20 cellular contexts compared by ENCODE assay signal in the genomic region with DNA sequence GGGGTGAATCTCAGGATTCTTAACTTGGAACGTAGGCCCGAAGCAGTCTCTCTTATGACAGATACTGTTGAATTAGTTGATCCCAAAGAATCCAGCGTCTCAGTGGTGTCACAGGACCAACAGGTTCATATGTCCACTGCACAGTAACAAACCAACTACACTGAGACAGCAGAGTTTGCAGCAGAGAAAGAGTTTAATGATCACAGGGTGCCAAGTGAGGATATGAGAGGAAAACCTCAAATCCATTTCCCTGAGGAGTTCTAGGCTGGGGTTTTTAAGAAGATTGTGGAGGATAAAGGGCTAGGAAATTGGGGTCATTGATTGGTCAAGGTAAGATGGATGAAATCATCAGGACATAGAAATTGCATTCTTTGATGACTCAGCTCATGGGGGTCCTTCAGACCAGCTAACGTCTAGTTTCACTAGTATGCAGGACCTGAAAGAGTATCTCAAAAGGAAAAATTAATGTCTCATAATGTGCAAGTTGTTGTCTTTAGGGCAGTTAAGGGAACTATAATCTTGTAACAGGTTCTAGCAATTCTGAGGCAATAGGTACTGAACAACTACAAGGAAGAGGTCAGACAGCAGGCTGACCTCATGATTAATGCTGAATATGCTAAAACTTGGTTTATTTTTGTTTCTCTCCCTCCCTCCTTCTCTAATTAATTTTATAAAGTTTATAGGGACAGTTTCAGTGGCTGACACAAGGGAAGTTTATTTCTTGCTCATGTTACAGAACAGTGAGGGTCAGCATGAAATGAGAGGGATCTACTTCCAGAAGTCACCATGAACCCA.
DNase-seq lines count a peak whose midpoint lies in the region; ATAC-seq, FAIRE-seq and TF ChIP-seq lines count a peak whose summit lies in the region.
"Had no signal": no experiment of that assay in that cellular context is flagged by ENCODE, and none has a peak within 500 bp of the region (broad histone marks: within the 10 kb centered on the region; RNA-seq: fewer than 3 reads in every experiment).

No MANE protein-coding gene starts in this region.

- H3K4me3 Mint-ChIP-seq in natural killer cell treated with Interleukin-12 subunit alpha and Interleukin-12 subunit beta and Interleukin-15 and Interleukin-18, amount 100 ng/mL, for 72 hours, result no peak overlapping the region
- H3K4me3 Mint-ChIP-seq: B cell; CD8-positive, alpha-beta T cell; HFFc6; IgD-negative memory B cell had no signal

- H3K79me2 ChIP-seq in HepG2 (ENCODE audit: insufficient read depth, low read length) (no peaks in the 10 kb centered on the region), K562 (ENCODE audit: control insufficient read depth, insufficient read depth, low read length) (no peaks in the 10 kb centered on the region), parathyroid adenoma (no peaks in the 10 kb centered on the region)

- peaks cover 19% of the 10 kb centered on the region for H3K9me3 ChIP-seq in HepG2 (ENCODE audit: low read length)
- H3K9me3 ChIP-seq in right lobe of liver, result no peaks in the 10 kb centered on the region
- H3K9me3 ChIP-seq in K562 (replicated peaks; ENCODE audit: control insufficient read depth, insufficient read depth, low read depth, low read length), result peaks cover 11% of the 10 kb centered on the region
- H3K9me3 ChIP-seq in parathyroid adenoma (ENCODE audit: control insufficient read depth, low read length), result no peaks in the 10 kb centered on the region
- H3K9me3 ChIP-seq in tibial artery, result peaks cover 0 to 4% (median 0%) of the 10 kb centered on the region in 3 donors
- H3K9me3 ChIP-seq: HAP-1 had no signal

- CTCF ChIA-PET in HepG2 (lab: Yijun Ruan, JAX; ENCODE audit: low intra/inter-chr PET ratio, low total read pairs), result no interaction called here
- CTCF ChIA-PET in K562 (lab: Yijun Ruan, JAX; ENCODE audit: low intra/inter-chr PET ratio), result no interaction called here

- no peaks in the 10 kb centered on the region for H3K9me1 ChIP-seq in K562 (ENCODE audit: control insufficient read depth, insufficient read depth, low read length)

- H4K20me1 ChIP-seq in HepG2 (ENCODE audit: insufficient read depth, low read length) (no peaks in the 10 kb centered on the region), K562 (replicated peaks; ENCODE audit: control insufficient read depth, insufficient read depth, low read length) (no peaks in the 10 kb centered on the region)
- H4K20me1 ChIP-seq: BLaER1 treated with 17β-estradiol and CSF1 and Interleukin-3, amounts not matched to agents 10 nM and 100 nM had no signal

- H2AFZ ChIP-seq in HepG2 (ENCODE audit: low read length) (no peak overlapping the region), K562 (ENCODE audit: low read depth, low read length) (peak overlapping the region; percentile 80), parathyroid adenoma (peak overlapping the region; percentile 9)

- TF ChIP-seq EP300 in HepG2 (IDR thresholded peaks at IDR 0.05; ENCODE audit: low read depth in 2 of 2, low read length in 2 of 2), result no peak
- TF ChIP-seq EP300 in HepG2 (CRISPR knock-in tag; IDR thresholded peaks at IDR 0.05; ENCODE audit: borderline replicate concordance), result no peak
- no peak for TF ChIP-seq EP300 in K562 (IDR thresholded peaks at IDR 0.05; ENCODE audit: low read length)

- H3K27me3 Mint-ChIP-seq in natural killer cell treated with Interleukin-12 subunit alpha and Interleukin-12 subunit beta and Interleukin-15 and Interleukin-18, amount 100 ng/mL, for 72 hours, result peaks cover 0 to 8% of the 10 kb centered on the region in 2 donors
- H3K27me3 Mint-ChIP-seq: IgD-negative memory B cell had no signal

- TF ChIP-seq POLR2A in HepG2 (IDR thresholded peaks at IDR 0.05; ENCODE audit: insufficient read depth in 1 of 2, low read depth in 2 of 2, low read length in 2 of 2) (no peak), right lobe of liver (IDR thresholded peaks at IDR 0.05) (no peak), K562 (conservative IDR thresholded peaks at IDR 0.05) (no peak)

- H3K4me1 Mint-ChIP-seq in natural killer cell treated with Interleukin-12 subunit alpha and Interleukin-12 subunit beta and Interleukin-15 and Interleukin-18, amount 100 ng/mL, for 72 hours (ENCODE audit: low read depth in 2 of 2), result no peaks in the 10 kb centered on the region
- H3K4me1 Mint-ChIP-seq: B cell, IgD-negative memory B cell had no signal

- no peak for DNase-seq in HepG2 (ENCODE audit: low spot score)
- DNase-seq in right lobe of liver, result no peak
- DNase-seq in K562 (ENCODE audit: extremely low read depth in 1 of 4, low spot score in 3 of 4), result no peak
- DNase-seq in amygdala (lab: John Stamatoyannopoulos, UW), result no peak
- DNase-seq in natural killer cell treated with Interleukin-12 subunit alpha and Interleukin-12 subunit beta and Interleukin-15 and Interleukin-18, amount 100 ng/mL, for 72 hours (ENCODE audit: low spot score), result no peak
- no peak for DNase-seq in tibial artery
- DNase-seq: CD8-positive, alpha-beta T cell; DMS 273 treated with DMSO at 0.1 percent for 48 hours; HFFc6; KG1 had no signal

- in situ Hi-C loops in HepG2 (cut with HindIII; ENCODE audit: extremely low pct_ligation_motif_present, low pct_unique_long_range_greater_than_20kb), result no loop called here
- in situ Hi-C loops in K562 (cut with MboI), result no loop called here

- TF ChIP-seq CTCF in HepG2 (CRISPR knock-in tag; IDR thresholded peaks at IDR 0.05) (no peak), right lobe of liver (IDR thresholded peaks at IDR 0.05) (no peak), K562 (IDR thresholded peaks at IDR 0.05 in 2 of 3, conservative IDR thresholded peaks at IDR 0.05 in 1 of 3; ENCODE audit: insufficient read depth in 2 of 3, low read depth in 1 of 3, low read length in 3 of 3) (no peak), parathyroid adenoma (IDR thresholded peaks at IDR 0.05) (no peak), tibial artery (IDR thresholded peaks at IDR 0.05) (no peak)

- BruUV-seq in HepG2 (replicated peaks; lab: Mats Ljungman, UMichigan), result no TSS peak
- no TSS peak for BruUV-seq in K562 (replicated peaks; lab: Mats Ljungman, UMichigan)

- H3K4me2 ChIP-seq in HepG2 (ENCODE audit: low read depth, low read length), result no peak overlapping the region
- peak overlapping the region; percentile 63 for H3K4me2 ChIP-seq in K562 (ENCODE audit: insufficient read depth, low read length)
- no peak overlapping the region for H3K4me2 ChIP-seq in parathyroid adenoma (ENCODE audit: low read length)
- H3K4me2 ChIP-seq: BLaER1 treated with 17β-estradiol and CSF1 and Interleukin-3, amounts not matched to agents 10 nM and 100 nM had no signal

- 3% methylated on average over 4 of the region's 4 CpGs for WGBS in HepG2 (ENCODE audit: low lambda C conversion rate)
- 56% methylated on average over 3 of the region's 4 CpGs for WGBS in right lobe of liver (ENCODE audit: insufficient coverage, low coverage, low lambda C conversion rate, missing lambda C conversion rate)
- 48% methylated on average over 4 of the region's 4 CpGs for WGBS in K562 (ENCODE audit: insufficient coverage, low coverage, missing lambda C conversion rate)

- no peak overlapping the region for H3K4me3 ChIP-seq in HepG2 (replicated peaks in 1 of 3; ENCODE audit: insufficient read depth in 1 of 3, low read depth in 2 of 3, low read length in 3 of 3)
- H3K4me3 ChIP-seq in right lobe of liver, result no peak overlapping the region
- no peak overlapping the region for H3K4me3 ChIP-seq in K562
- H3K4me3 ChIP-seq in parathyroid adenoma (ENCODE audit: low read depth, low read length), result no peak overlapping the region
- H3K4me3 ChIP-seq in tibial artery, result no peak overlapping the region
- H3K4me3 ChIP-seq: BLaER1 treated with 17β-estradiol and CSF1 and Interleukin-3, amounts not matched to agents 10 nM and 100 nM; HAP-1 had no signal

- H3K9ac ChIP-seq in HepG2 (ENCODE audit: insufficient read depth, low read depth, low read length) (no peak overlapping the region), K562 (ENCODE audit: insufficient read depth in 1 of 2, low read depth in 2 of 2, low read length in 2 of 2) (peak overlapping the region in 1 of 2 experiments; percentile 48; a peak in 3 of 4 replicates), parathyroid adenoma (no peak overlapping the region)
- H3K9ac ChIP-seq: BLaER1 treated with 17β-estradiol and CSF1 and Interleukin-3, amounts not matched to agents 10 nM and 100 nM had no signal

- H3K27ac ChIP-seq in HepG2 (ENCODE audit: extremely low read length, insufficient read depth, low read length) (no peak overlapping the region), right lobe of liver (no peak overlapping the region), K562 (ENCODE audit: extremely low read depth, low read depth, low read length) (peak overlapping the region; percentile 83), parathyroid adenoma (no peak overlapping the region), tibial artery (no peak overlapping the region)
- H3K27ac ChIP-seq: 22Rv1; BLaER1 treated with 17β-estradiol and CSF1 and Interleukin-3, amounts not matched to agents 10 nM and 100 nM had no signal

- ATAC-seq in HepG2 (no peak), right lobe of liver (no peak), K562 (peak; percentile 7; the same call in 2 of the 3 replicates)
- no peak for ATAC-seq in natural killer cell treated with Interleukin-12 subunit alpha and Interleukin-12 subunit beta and Interleukin-15 and Interleukin-18, amount 100 ng/mL, for 72 hours
- ATAC-seq: CD8-positive, alpha-beta T cell had no signal

- H3K4me1 ChIP-seq in HepG2 (ENCODE audit: insufficient read depth, low read length) (no peaks in the 10 kb centered on the region), right lobe of liver (no peaks in the 10 kb centered on the region), K562 (replicated peaks in 1 of 2; ENCODE audit: control insufficient read depth in 2 of 2, insufficient read depth in 2 of 2, low read length in 2 of 2) (peaks cover 0 to 34% of the 10 kb centered on the region in 2 experiments; a peak in 3 of 5 replicates), parathyroid adenoma (peaks cover 9% of the 10 kb centered on the region), tibial artery (no peaks in the 10 kb centered on the region)
- H3K4me1 ChIP-seq: HAP-1 had no signal

- TF ChIP-seq RAD21 in HepG2 (CRISPR knock-in tag; IDR thresholded peaks at IDR 0.05) (no peak), K562 (CRISPR knock-in tag; conservative IDR thresholded peaks at IDR 0.05 in 1 of 2, IDR thresholded peaks at IDR 0.05 in 1 of 2) (no peak)

- H3K27me3 ChIP-seq in HepG2 (ENCODE audit: control insufficient read depth in 1 of 2, insufficient read depth in 2 of 2, low read length in 2 of 2) (peaks cover 3 to 5% of the 10 kb centered on the region in 2 experiments; a peak in 2 of 5 replicates), right lobe of liver (no peaks in the 10 kb centered on the region), K562 (ENCODE audit: control insufficient read depth in 2 of 2, insufficient read depth in 2 of 2, low read length in 2 of 2) (no peaks in the 10 kb centered on the region), parathyroid adenoma (ENCODE audit: control insufficient read depth, insufficient read depth, low read length) (no peaks in the 10 kb centered on the region), tibial artery (peaks cover 0 to 3% of the 10 kb centered on the region in 2 donors)
- H3K27me3 ChIP-seq: BLaER1 treated with 17β-estradiol and CSF1 and Interleukin-3, amounts not matched to agents 10 nM and 100 nM had no signal

- H3K36me3 ChIP-seq in HepG2 (replicated peaks in 1 of 2; ENCODE audit: control insufficient read depth in 1 of 2, insufficient read depth in 2 of 2, low read length in 2 of 2) (no peaks in the 10 kb centered on the region), right lobe of liver (no peaks in the 10 kb centered on the region), K562 (ENCODE audit: control insufficient read depth, insufficient read depth, low read length) (no peaks in the 10 kb centered on the region), parathyroid adenoma (ENCODE audit: control insufficient read depth, insufficient read depth, low read length) (no peaks in the 10 kb centered on the region), tibial artery (no peaks in the 10 kb centered on the region)
- H3K36me3 ChIP-seq: BLaER1 treated with 17β-estradiol and CSF1 and Interleukin-3, amounts not matched to agents 10 nM and 100 nM; HAP-1 had no signal

- intact Hi-C loops in HepG2 (cut with micrococcal nuclease; ENCODE audit: unreplicated experiment) (no loop called here), right lobe of liver (cut with DNase I) (no loop called here), K562 (cut with micrococcal nuclease) (no loop called here), tibial artery (cut with DNase I; ENCODE audit: low total_unique reads) (no loop called here)

- no peak overlapping the region for H3K27ac Mint-ChIP-seq in natural killer cell treated with Interleukin-12 subunit alpha and Interleukin-12 subunit beta and Interleukin-15 and Interleukin-18, amount 100 ng/mL, for 72 hours
- H3K27ac Mint-ChIP-seq: B cell; CD8-positive, alpha-beta T cell; HFFc6; IgD-negative memory B cell had no signal

- POLR2A ChIA-PET in HepG2 (lab: Yijun Ruan, JAX), result no interaction called here
- POLR2A ChIA-PET in K562 (lab: Yijun Ruan, JAX), result interaction anchor here (1.0 kb wide), 1 partner anchor 13 kb away, joined by 4 read pairs; no protein-coding TSS in a partner anchor

- no peak for FAIRE-seq in HepG2 (lab: Jason Lieb, UNC)
- FAIRE-seq in K562 (lab: Jason Lieb, UNC), result no peak
- FAIRE-seq: G401.6, GM12891, GM19239, HTR-8/SVneo had no signal

- peaks cover 5% of the 10 kb centered on the region for H3K9me3 Mint-ChIP-seq in natural killer cell treated with Interleukin-12 subunit alpha and Interleukin-12 subunit beta and Interleukin-15 and Interleukin-18, amount 100 ng/mL, for 72 hours
- H3K9me3 Mint-ChIP-seq: HFFc6 had no signal

- no peaks in the 10 kb centered on the region for H3K36me3 Mint-ChIP-seq in natural killer cell treated with Interleukin-12 subunit alpha and Interleukin-12 subunit beta and Interleukin-15 and Interleukin-18, amount 100 ng/mL, for 72 hours
- H3K36me3 Mint-ChIP-seq: CD8-positive, alpha-beta T cell; IgD-negative memory B cell had no signal

Comparison
In these comparisons a context has a peak if more than half of its experiments do, and no peak if none do; other contexts are left out.
1. Of the 241 proteins assayed by ChIP-seq in both HepG2 and K562: peak only in HepG2: none; only in K562: ADNP, CBX1, CBX5, MAFG, NFE2, TRIM24 and 1 more; in both: MAFF and MAFK; in neither: 231; mixed calls (peak in some experiments, not most) for 1.